Comparison of ENCODE assay signal across 20 cellular contexts in the genomic region with DNA sequence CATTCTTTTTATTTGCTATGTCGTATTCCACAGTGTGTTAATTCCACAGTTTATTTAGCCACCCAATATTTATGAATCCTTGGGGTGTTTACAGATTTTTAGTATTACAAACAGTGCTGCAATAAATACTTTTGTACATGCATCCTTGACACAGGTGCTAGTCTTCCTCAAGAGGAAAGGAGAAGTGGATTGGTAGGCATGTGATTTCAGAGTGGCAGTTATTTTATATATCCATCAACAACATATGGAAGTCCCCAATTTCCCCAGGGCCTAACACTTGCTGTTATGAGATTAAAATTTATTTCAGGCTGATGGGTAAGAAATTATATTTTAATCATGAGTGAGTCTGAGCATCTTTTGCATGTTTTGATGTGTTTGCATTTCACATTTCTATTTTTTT.
"Had no signal": no experiment of that assay in that cellular context is flagged by ENCODE, and none has a peak within 500 bp of the region (broad histone marks: within the 10 kb centered on the region; RNA-seq: fewer than 3 reads in every experiment).

No MANE protein-coding gene starts in this region.

- H3K4me3 Mint-ChIP-seq: nephron progenitor cell, type B pancreatic cell had no signal

- DNase-seq: dorsolateral prefrontal cortex; effector CD4-positive, alpha-beta T cell; head of caudate nucleus; left cardiac atrium; left lung; mesendoderm; midbrain; naive thymus-derived CD8-positive, alpha-beta T cell; nephron progenitor cell; nucleus accumbens; stimulated activated CD4-positive, alpha-beta T cell treated with anti-CD3 and anti-CD28 coated beads, Interleukin-12 subunit alpha, Interleukin-12 subunit beta, amount 100 ng/mL, for 4 hours; stimulated activated CD4-positive, alpha-beta T cell treated with anti-CD3 and anti-CD28 coated beads, Interleukin-1b, Interleukin-23, amount 100 ng/mL, for 48 hours; stimulated activated CD4-positive, alpha-beta T cell treated with anti-CD3 and anti-CD28 coated beads, Interleukin-4, amount 100 ng/mL, for 1 hour; stimulated activated CD8-positive, alpha-beta memory T cell treated with anti-CD3 and anti-CD28 coated beads, Interleukin-4, amount 100 ng/mL, for 48 hours; stimulated activated naive CD4-positive, alpha-beta T cell treated with Interleukin-2 at 50 U/mL for 16 hours; substantia nigra; testis; tibial artery had no signal

- H3K27me3 Mint-ChIP-seq: naive thymus-derived CD8-positive, alpha-beta T cell; type B pancreatic cell had no signal

- H3K27ac Mint-ChIP-seq: nephron progenitor cell, type B pancreatic cell had no signal

- ATAC-seq: left cardiac atrium; left lung; naive thymus-derived CD8-positive, alpha-beta T cell; sciatic nerve had no signal

- H3K9me3 Mint-ChIP-seq: naive thymus-derived CD8-positive, alpha-beta T cell; nephron progenitor cell; type B pancreatic cell had no signal
